In genomic region chr6:137656735-137657134, GRCh38 we compare ENCODE assay signal across 16 cellular contexts.
DNase-seq lines count a peak whose midpoint lies in the region; ATAC-seq and TF ChIP-seq lines count a peak whose summit lies in the region.
"Had no signal": no experiment of that assay in that cellular context is flagged by ENCODE, and none has a peak within 500 bp of the region (broad histone marks: within the 10 kb centered on the region; RNA-seq: fewer than 3 reads in every experiment).

No MANE protein-coding gene starts in this region.

- no peak overlapping the region for H3K4me3 Mint-ChIP-seq in activated CD8-positive, alpha-beta memory T cell treated with anti-CD3 and anti-CD28 coated beads, Interleukin-2, amount 10 ng/mL, durations not matched to agents 7 days and 5 days

- peak overlapping the region; percentile 55 for H2BK5ac ChIP-seq in trophoblast cell (ENCODE audit: low read depth, low read length, poor library complexity)

- no peak overlapping the region for H4K12ac ChIP-seq in trophoblast cell (ENCODE audit: low read depth, low read length)

- H3K9ac ChIP-seq in DND-41 (ENCODE audit: low read depth, low read length) = peak overlapping the region; percentile 64
- H3K9ac ChIP-seq in trophoblast cell (ENCODE audit: low read length) = no peak overlapping the region

- CTCF ChIA-PET in activated CD8-positive, alpha-beta memory T cell treated with anti-CD3 and anti-CD28 coated beads, Interleukin-2, amount 10 ng/mL, durations not matched to agents 7 days and 5 days (lab: Charles Lee) = interaction anchor here (1.1 to 3.4 kb wide), 4 partner anchors 10 to 48 kb away, joined by 4 to 10 read pairs (median 7); no protein-coding TSS in a partner anchor

- no peak for ATAC-seq in activated CD8-positive, alpha-beta memory T cell treated with anti-CD3 and anti-CD28 coated beads, Interleukin-2, amount 10 ng/mL, durations not matched to agents 7 days and 5 days
- ATAC-seq in DND-41 (ENCODE audit: insufficient read depth, low read depth) = peak; percentile 70
- no peak for ATAC-seq in GM18498 (IDR thresholded peaks at IDR 0.05; ENCODE audit: unreplicated experiment)

- H4K20me1 ChIP-seq in DND-41 (ENCODE audit: insufficient read depth, low read length) = no peaks in the 10 kb centered on the region

- H3K9me3 ChIP-seq in DND-41 (ENCODE audit: insufficient read depth, low read length, severe bottlenecking) (no peaks in the 10 kb centered on the region), SJCRH30 (replicated peaks) (peaks cover 26% of the 10 kb centered on the region), trophoblast cell (ENCODE audit: insufficient read depth, low read depth, low read length) (peaks cover 4% of the 10 kb centered on the region)

- H3K79me2 ChIP-seq in DND-41 (ENCODE audit: insufficient read depth, low read length) (no peaks in the 10 kb centered on the region), trophoblast cell (ENCODE audit: control insufficient read depth, insufficient read depth, low read length, poor library complexity) (no peaks in the 10 kb centered on the region)

- H3K18ac ChIP-seq in trophoblast cell (ENCODE audit: low read length) = no peak overlapping the region

- peaks cover 6% of the 10 kb centered on the region for H3K79me1 ChIP-seq in trophoblast cell (ENCODE audit: low read length)

- H3K27ac ChIP-seq in DND-41 (ENCODE audit: low read length) = peak overlapping the region; percentile 94
- peak overlapping the region; percentile 43; the same call in 1 of the 2 replicates for H3K27ac ChIP-seq in SJCRH30
- H3K27ac ChIP-seq in trophoblast cell (ENCODE audit: low read depth, low read length) = peak overlapping the region; percentile 29
- H3K27ac ChIP-seq: C4-2B, RWPE1 had no signal

- H3K23ac ChIP-seq in trophoblast cell (ENCODE audit: low read length) = no peak overlapping the region

- peak overlapping the region; percentile 76 for H2AK5ac ChIP-seq in trophoblast cell (ENCODE audit: low read length)

- H2BK120ac ChIP-seq in trophoblast cell (ENCODE audit: insufficient read depth, low read length, poor library complexity) = no peak overlapping the region

- H3K4me2 ChIP-seq in DND-41 (ENCODE audit: insufficient read depth, low read length) (peak overlapping the region; percentile 24), trophoblast cell (ENCODE audit: low read length) (no peak overlapping the region)

- H3K9me3 Mint-ChIP-seq in activated CD8-positive, alpha-beta memory T cell treated with anti-CD3 and anti-CD28 coated beads, Interleukin-2, amount 10 ng/mL, durations not matched to agents 7 days and 5 days (ENCODE audit: low read depth) = peaks cover 5% of the 10 kb centered on the region

- H2AFZ ChIP-seq in DND-41 (ENCODE audit: low read depth, low read length) (peak overlapping the region; percentile 18; the same call in 1 of the 2 replicates), trophoblast cell (ENCODE audit: insufficient read depth, low read length, poor library complexity) (no peak overlapping the region)

- H3K4ac ChIP-seq in trophoblast cell (ENCODE audit: low read depth, low read length) = no peak overlapping the region

- peak overlapping the region; percentile 32 for H3K14ac ChIP-seq in trophoblast cell (ENCODE audit: low read length)

- peak overlapping the region; percentile 83 for H2BK12ac ChIP-seq in trophoblast cell (ENCODE audit: low read length)

- peak overlapping the region in 1 of 2 experiments; percentile 0; a peak in 1 of 4 replicates for H3K4me3 ChIP-seq in DND-41 (ENCODE audit: low read depth in 1 of 2, low read length in 2 of 2)
- no peak overlapping the region for H3K4me3 ChIP-seq in SJCRH30
- no peak overlapping the region for H3K4me3 ChIP-seq in trophoblast cell (ENCODE audit: low read depth, low read length)

- no peak overlapping the region for H4K8ac ChIP-seq in trophoblast cell (ENCODE audit: low read depth, low read length)

- H3K36me3 ChIP-seq in DND-41 (ENCODE audit: insufficient read depth, low read length) (no peaks in the 10 kb centered on the region), SJCRH30 (no peaks in the 10 kb centered on the region), trophoblast cell (ENCODE audit: control insufficient read depth in 1 of 2, insufficient read depth in 2 of 2, low read length in 2 of 2) (no peaks in the 10 kb centered on the region)

- H3K27me3 ChIP-seq in DND-41 (ENCODE audit: insufficient read depth, low read length, poor library complexity) = no peaks in the 10 kb centered on the region
- no peaks in the 10 kb centered on the region for H3K27me3 ChIP-seq in SJCRH30
- H3K27me3 ChIP-seq in trophoblast cell (ENCODE audit: insufficient read depth, low read length) = no peaks in the 10 kb centered on the region

- peak overlapping the region; percentile 72 for H3K27ac Mint-ChIP-seq in activated CD8-positive, alpha-beta memory T cell treated with anti-CD3 and anti-CD28 coated beads, Interleukin-2, amount 10 ng/mL, durations not matched to agents 7 days and 5 days

- peak overlapping the region; percentile 61 for H4K91ac ChIP-seq in trophoblast cell (ENCODE audit: low read depth, low read length)

- H3K4me1 ChIP-seq in DND-41 (ENCODE audit: insufficient read depth, low read length) = peaks cover 77% of the 10 kb centered on the region
- H3K4me1 ChIP-seq in SJCRH30 = peaks cover 16% of the 10 kb centered on the region; the same call in 1 of the 2 replicates
- H3K4me1 ChIP-seq in trophoblast cell (ENCODE audit: control insufficient read depth in 1 of 2, insufficient read depth in 2 of 2, low read length in 2 of 2) = peaks cover 7 to 9% of the 10 kb centered on the region in 2 experiments

- peak; percentile 6 for TF ChIP-seq CTCF in DND-41 (IDR thresholded peaks at IDR 0.05; ENCODE audit: borderline replicate concordance, extremely low read depth, low read length, poor library complexity, severe bottlenecking)

- WGBS in trophoblast cell (ENCODE audit: extremely low coverage, insufficient coverage, insufficient read length) = no CpG with 5 or more reads among the region's 4 CpGs

- no peaks in the 10 kb centered on the region for H3K27me3 Mint-ChIP-seq in activated CD8-positive, alpha-beta memory T cell treated with anti-CD3 and anti-CD28 coated beads, Interleukin-2, amount 10 ng/mL, durations not matched to agents 7 days and 5 days

- H3K36me3 Mint-ChIP-seq in activated CD8-positive, alpha-beta memory T cell treated with anti-CD3 and anti-CD28 coated beads, Interleukin-2, amount 10 ng/mL, durations not matched to agents 7 days and 5 days = peaks cover 30% of the 10 kb centered on the region

- peaks cover 35% of the 10 kb centered on the region for H3K4me1 Mint-ChIP-seq in activated CD8-positive, alpha-beta memory T cell treated with anti-CD3 and anti-CD28 coated beads, Interleukin-2, amount 10 ng/mL, durations not matched to agents 7 days and 5 days

- DNase-seq in activated CD8-positive, alpha-beta memory T cell treated with anti-CD3 and anti-CD28 coated beads, Interleukin-2, amount 10 ng/mL, durations not matched to agents 7 days and 5 days = no peak
- no peak for DNase-seq in activated CD8-positive, alpha-beta memory T cell treated with anti-CD3 and anti-CD28 coated beads, Interleukin-2, amount 50 U/mL, for 4 hours
- DNase-seq in DND-41 (peak; percentile 72), SJCRH30 (no peak), trophoblast cell (no peak), HT-29 (ENCODE audit: low spot score) (no peak)
- DNase-seq: H7, KBM-7, NCI-H1048, NCI-H1436 treated with DMSO at 0.1 percent for 48 hours, NCI-H2029 treated with DMSO at 0.1 percent for 48 hours, NCI-H2171 treated with DMSO at 0.1 percent for 48 hours, NCI-H446 treated with DMSO at 0.1 percent for 48 hours had no signal

Comparison
In these comparisons a context has a peak if more than half of its experiments do, and no peak if none do; other contexts are left out.
1. H3K27ac ChIP-seq: peak in every context shown above with its lines; median percentile 94 in DND-41; 43 in SJCRH30; 29 in trophoblast cell.